ENCODE assay signal across 1 cellular context in the genomic region with DNA sequence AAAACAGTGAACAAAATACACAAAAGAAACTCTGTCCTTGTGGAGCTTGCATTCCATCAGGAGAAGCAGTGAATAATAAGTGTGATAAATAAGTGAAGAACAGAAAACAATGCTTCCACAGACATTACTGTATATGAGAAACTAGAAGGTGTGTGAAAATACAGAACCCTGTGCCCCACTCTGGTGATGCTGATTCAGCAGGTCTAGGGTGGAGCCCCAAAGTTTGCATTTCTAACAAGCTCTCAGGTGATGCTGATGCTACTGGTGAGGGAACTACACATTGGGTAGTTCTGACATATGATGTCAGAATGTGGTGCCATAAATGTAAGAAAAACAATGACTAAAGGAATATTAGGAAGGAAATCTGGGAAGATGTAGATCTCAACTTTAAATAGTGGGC.
TF ChIP-seq lines count a peak whose summit lies in the region.

No MANE protein-coding gene starts in this region.

TF ChIP-seq in HepG2, 621 proteins besides CTCF, POLR2A, EP300 and RAD21 (continued from another document):
- TF ChIP-seq, protein P1, sequence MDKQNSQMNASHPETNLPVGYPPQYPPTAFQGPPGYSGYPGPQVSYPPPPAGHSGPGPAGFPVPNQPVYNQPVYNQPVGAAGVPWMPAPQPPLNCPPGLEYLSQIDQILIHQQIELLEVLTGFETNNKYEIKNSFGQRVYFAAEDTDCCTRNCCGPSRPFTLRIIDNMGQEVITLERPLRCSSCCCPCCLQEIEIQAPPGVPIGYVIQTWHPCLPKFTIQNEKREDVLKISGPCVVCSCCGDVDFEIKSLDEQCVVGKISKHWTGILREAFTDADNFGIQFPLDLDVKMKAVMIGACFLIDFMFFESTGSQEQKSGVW (CRISPR knock-in tag; IDR thresholded peaks at IDR 0.05; ENCODE audit: borderline replicate concordance), result no peak
- TF ChIP-seq, protein P2, sequence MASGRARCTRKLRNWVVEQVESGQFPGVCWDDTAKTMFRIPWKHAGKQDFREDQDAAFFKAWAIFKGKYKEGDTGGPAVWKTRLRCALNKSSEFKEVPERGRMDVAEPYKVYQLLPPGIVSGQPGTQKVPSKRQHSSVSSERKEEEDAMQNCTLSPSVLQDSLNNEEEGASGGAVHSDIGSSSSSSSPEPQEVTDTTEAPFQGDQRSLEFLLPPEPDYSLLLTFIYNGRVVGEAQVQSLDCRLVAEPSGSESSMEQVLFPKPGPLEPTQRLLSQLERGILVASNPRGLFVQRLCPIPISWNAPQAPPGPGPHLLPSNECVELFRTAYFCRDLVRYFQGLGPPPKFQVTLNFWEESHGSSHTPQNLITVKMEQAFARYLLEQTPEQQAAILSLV (CRISPR knock-in tag; IDR thresholded peaks at IDR 0.05; ENCODE audit: borderline replicate concordance), result no peak
